In the genomic region with DNA sequence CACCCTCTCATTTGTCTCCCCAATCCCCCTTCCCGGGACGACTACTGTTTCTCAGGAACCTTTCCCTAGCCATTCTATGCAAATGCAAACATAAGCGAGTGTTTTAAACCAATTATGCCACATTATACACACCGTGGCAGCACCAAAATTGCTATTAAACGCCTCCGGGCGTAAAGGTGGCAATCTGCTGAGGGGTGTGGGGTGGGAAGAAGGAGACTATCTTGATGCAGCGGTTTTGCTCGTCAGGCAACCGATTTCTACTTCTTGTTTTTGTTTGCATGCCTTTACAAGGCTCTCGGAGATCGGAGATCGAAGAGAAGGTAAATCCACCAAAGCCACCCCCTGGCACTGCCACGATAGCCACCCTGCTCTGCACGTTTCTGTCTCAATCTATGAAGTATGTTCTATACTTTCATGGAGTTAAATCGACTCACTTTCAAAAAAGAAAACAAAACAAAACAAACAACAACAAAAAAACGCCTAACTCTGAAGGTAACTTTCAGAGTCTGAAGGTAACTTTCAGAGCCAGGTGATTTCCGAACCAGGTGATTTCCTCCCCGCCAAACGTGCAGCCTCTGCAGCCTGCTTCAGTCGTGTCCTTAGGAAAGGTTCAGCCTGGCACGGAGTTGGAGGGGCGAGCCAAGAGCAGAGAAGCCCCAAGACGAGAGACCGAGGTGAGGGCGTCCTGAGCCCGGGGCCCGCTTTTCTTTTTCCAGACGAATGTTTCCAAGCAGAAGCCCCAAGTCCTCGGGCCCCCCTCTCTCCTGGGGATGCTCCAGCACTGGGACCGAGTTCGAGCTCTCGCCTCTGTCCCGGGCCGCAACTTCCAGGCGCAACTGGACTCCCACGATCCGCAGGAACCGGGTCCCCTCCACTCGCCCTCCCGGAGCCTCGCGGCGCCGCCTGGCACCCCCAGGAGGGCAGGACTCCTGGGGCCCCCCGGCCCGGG, we compare ENCODE assay signal across 7 cellular contexts. TPM values are rescaled to one million over a fixed set of nuclear protein-coding genes. Genes with fewer than 3 reads are reported as not detected.
DNase-seq lines count a peak whose midpoint lies in the region; ATAC-seq and TF ChIP-seq lines count a peak whose summit lies in the region.

No MANE protein-coding gene starts in this region.

- no peak for TF ChIP-seq CTCF in Panc1 (IDR thresholded peaks at IDR 0.05)
- TF ChIP-seq CTCF in lung (IDR thresholded peaks at IDR 0.05; ENCODE audit: control extremely low read depth, extremely low read depth) = no peak
- TF ChIP-seq CTCF in tibial nerve (IDR thresholded peaks at IDR 0.05) = no peak

- H3K27ac ChIP-seq in Panc1 (ENCODE audit: low read length) = no peak overlapping the region
- H3K27ac ChIP-seq in lung (ENCODE audit: low read depth in 1 of 2, low read length in 1 of 2) = peak overlapping the region in 1 of 2 donors; percentile 94
- H3K27ac ChIP-seq in tibial nerve = peak overlapping the region in 1 of 4 donors; percentile 84

- CTCF ChIA-PET in Panc1 (lab: Charles Lee) = no interaction called here

- WGBS in lung, 2 donors = 4 to 7% methylated on average over 45 to 47 of the region's 47 CpGs
- whole genome bisulfite sequencing in tibial nerve, 2 donors = 20 to 29% methylated on average over 36 to 45 of the region's 47 CpGs

- H3K36me3 ChIP-seq in Panc1 (ENCODE audit: control insufficient read depth, insufficient read depth, low read length) (peaks cover 5% of the 10 kb centered on the region; the same call in 1 of the 2 replicates), lung (ENCODE audit: control insufficient read depth in 2 of 2, insufficient read depth in 2 of 2, low read length in 2 of 2) (no peaks in the 10 kb centered on the region), tibial nerve (no peaks in the 10 kb centered on the region)

- H3K27me3 ChIP-seq in Panc1 (ENCODE audit: control insufficient read depth, insufficient read depth, low read length) (peaks cover 70% of the 10 kb centered on the region), lung (ENCODE audit: control insufficient read depth, insufficient read depth) (no peaks in the 10 kb centered on the region), tibial nerve (peaks cover 0 to 47% of the 10 kb centered on the region in 2 donors)

- no peak for DNase-seq in Panc1 (ENCODE audit: low read depth, low spot score)
- DNase-seq in T47D (ENCODE audit: low read depth in 1 of 2, low spot score in 1 of 2) = peak; percentile 44 to 59
- DNase-seq in lung (ENCODE audit: low spot score) = peak; percentile 39
- no peak for DNase-seq in tibial nerve (ENCODE audit: low spot score in 2 of 2)

- POLR2A ChIA-PET in Panc1 (lab: Charles Lee) = no interaction called here

- no peaks in the 10 kb centered on the region for H3K9me3 ChIP-seq in Panc1 (ENCODE audit: control insufficient read depth, insufficient read depth, low read depth, low read length)
- peaks cover 0 to 1% of the 10 kb centered on the region in 2 donors for H3K9me3 ChIP-seq in lung (ENCODE audit: control insufficient read depth in 2 of 2, insufficient read depth in 1 of 2, low read length in 1 of 2)
- H3K9me3 ChIP-seq in tibial nerve = no peaks in the 10 kb centered on the region

- TF ChIP-seq EP300 in tibial nerve (IDR thresholded peaks at IDR 0.05) = no peak

- H3K4me1 ChIP-seq in Panc1 (ENCODE audit: control insufficient read depth, insufficient read depth, low read length) (peaks cover 7% of the 10 kb centered on the region; the same call in 1 of the 2 replicates), lung (ENCODE audit: control insufficient read depth in 2 of 2, insufficient read depth in 2 of 2, low read length in 2 of 2) (peaks cover 0 to 7% of the 10 kb centered on the region in 2 donors), tibial nerve (peaks cover 0 to 16% (median 2%) of the 10 kb centered on the region in 4 donors)

- ATAC-seq in GM18502 (IDR thresholded peaks at IDR 0.05; ENCODE audit: poor library complexity, unreplicated experiment) = peak; percentile 22
- peak; percentile 6 for ATAC-seq in HG02623 (IDR thresholded peaks at IDR 0.05; ENCODE audit: unreplicated experiment)
- ATAC-seq in Panc1 = peak; percentile 60
- peak; percentile 29 for ATAC-seq in lung (ENCODE audit: insufficient read depth, low FRiP score)
- no peak for ATAC-seq in GM19455 (IDR thresholded peaks at IDR 0.05; ENCODE audit: unreplicated experiment)

- no peak for TF ChIP-seq POLR2A in tibial nerve (IDR thresholded peaks at IDR 0.05)

- no TSS peak for BruUV-seq in Panc1 (replicated peaks; lab: Mats Ljungman, UMichigan)

- in situ Hi-C loops in Panc1 (cut with HindIII; ENCODE audit: low pct_unique_long_range_greater_than_20kb, low sequenced_read_pairs) (no loop called here), T47D (cut with HindIII; ENCODE audit: low pct_unique_long_range_greater_than_20kb, low sequenced_read_pairs) (no loop called here)

- intact Hi-C loops in Panc1 (cut with micrococcal nuclease; ENCODE audit: unreplicated experiment) = no loop called here

- H3K4me3 ChIP-seq in Panc1 (ENCODE audit: low read depth in 2 of 2, low read length in 2 of 2) = peak overlapping the region; percentile 44 to 50
- peak overlapping the region; percentile 72 for H3K4me3 ChIP-seq in lung
- H3K4me3 ChIP-seq in tibial nerve = peak overlapping the region; percentile 26 to 79 (median 58)

RNA-seq across cellular contexts. Expression of a gene that starts 45.8 kb away (rescaled TPM):
- 75.5 TPM for total RNA-seq in Panc1 (2021; ENCODE audit: unreplicated experiment)
- polyA plus RNA-seq in Panc1 (2012; ENCODE audit: insufficient read length) = 16.3 TPM
- 10 to 100 TPM in 1 of 2 donors, 1 to 10 TPM in 1; 3.2 to 16.0 TPM for total RNA-seq in lung
- 10 to 100 TPM in 1 of 2 donors, 1 to 10 TPM in 1; 4.4 to 10.9 TPM for polyA plus RNA-seq in lung
- 1 to 10 TPM in 3 of 4 donors, under 1 TPM in 1; 0.66 to 3.5 (median 3.0) TPM for total RNA-seq in tibial nerve

Comparison
In these comparisons a context has a peak if more than half of its experiments do, and no peak if none do; other contexts are left out.
1. DNase-seq: peak in T47D (2 of 2) and lung (single experiment); none in Panc1 (single experiment) and tibial nerve (0 of 2).
2. Peak in every context shown above with its lines, with median percentiles within 50 percentile points of each other: H3K4me3 ChIP-seq.